1 cellular context compared by ENCODE assay signal in the genomic region with DNA sequence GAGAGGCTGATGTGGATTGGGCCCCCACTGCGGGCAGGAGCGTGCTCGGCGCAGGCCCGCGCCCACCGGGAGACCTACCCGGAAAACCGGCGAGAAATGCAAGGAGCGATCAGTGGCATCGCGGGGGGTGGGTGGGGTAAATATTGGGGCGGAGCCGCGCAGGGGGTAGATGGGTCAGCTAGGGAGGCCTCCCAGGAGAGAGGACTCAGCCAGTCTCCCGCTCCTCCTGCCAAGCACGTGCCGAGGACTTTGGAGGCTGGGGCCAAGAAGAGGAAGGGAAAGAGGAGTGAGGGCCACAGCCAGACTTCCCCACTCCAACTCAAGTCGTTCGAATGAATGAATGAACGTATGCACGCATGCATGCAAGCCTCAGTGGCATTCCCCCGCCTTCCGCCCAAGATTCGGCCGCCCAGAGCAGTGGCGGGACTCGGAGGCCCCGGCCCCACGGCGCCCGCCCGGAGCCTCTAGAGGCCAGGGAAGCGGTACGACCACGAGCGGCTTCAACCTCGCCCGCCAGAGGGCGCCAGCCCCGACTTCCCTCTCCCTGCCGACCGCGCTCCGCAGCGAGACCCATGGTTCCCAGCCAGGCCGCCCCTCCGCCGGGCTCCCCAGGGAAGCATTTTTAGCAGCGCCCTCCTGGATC.
A peak's percentile ranks its signal among the peaks of the same experiment; 100 is the strongest.
TF ChIP-seq lines count a peak whose summit lies in the region.

No MANE protein-coding gene starts in this region.

TF ChIP-seq in GM12878, 131 proteins besides CTCF, POLR2A, EP300 and RAD21 (continued from another document):
- TF ChIP-seq, protein P1, sequence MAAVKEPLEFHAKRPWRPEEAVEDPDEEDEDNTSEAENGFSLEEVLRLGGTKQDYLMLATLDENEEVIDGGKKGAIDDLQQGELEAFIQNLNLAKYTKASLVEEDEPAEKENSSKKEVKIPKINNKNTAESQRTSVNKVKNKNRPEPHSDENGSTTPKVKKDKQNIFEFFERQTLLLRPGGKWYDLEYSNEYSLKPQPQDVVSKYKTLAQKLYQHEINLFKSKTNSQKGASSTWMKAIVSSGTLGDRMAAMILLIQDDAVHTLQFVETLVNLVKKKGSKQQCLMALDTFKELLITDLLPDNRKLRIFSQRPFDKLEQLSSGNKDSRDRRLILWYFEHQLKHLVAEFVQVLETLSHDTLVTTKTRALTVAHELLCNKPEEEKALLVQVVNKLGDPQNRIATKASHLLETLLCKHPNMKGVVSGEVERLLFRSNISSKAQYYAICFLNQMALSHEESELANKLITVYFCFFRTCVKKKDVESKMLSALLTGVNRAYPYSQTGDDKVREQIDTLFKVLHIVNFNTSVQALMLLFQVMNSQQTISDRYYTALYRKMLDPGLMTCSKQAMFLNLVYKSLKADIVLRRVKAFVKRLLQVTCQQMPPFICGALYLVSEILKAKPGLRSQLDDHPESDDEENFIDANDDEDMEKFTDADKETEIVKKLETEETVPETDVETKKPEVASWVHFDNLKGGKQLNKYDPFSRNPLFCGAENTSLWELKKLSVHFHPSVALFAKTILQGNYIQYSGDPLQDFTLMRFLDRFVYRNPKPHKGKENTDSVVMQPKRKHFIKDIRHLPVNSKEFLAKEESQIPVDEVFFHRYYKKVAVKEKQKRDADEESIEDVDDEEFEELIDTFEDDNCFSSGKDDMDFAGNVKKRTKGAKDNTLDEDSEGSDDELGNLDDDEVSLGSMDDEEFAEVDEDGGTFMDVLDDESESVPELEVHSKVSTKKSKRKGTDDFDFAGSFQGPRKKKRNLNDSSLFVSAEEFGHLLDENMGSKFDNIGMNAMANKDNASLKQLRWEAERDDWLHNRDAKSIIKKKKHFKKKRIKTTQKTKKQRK (IDR thresholded peaks at IDR 0.05; ENCODE audit: low read depth, low read length) = no peak
- TF ChIP-seq CHD2 (IDR thresholded peaks at IDR 0.05; ENCODE audit: borderline replicate concordance, low read depth, low read length) (no peak), ZSCAN29 (IDR thresholded peaks at IDR 0.05) (no peak), MEF2B (IDR thresholded peaks at IDR 0.05; ENCODE audit: partially characterized antibody, poor library complexity, severe bottlenecking) (no peak), SRF (IDR thresholded peaks at IDR 0.05; ENCODE audit: low read depth in 2 of 2, low read length in 2 of 2) (no peak), BHLHE40 (IDR thresholded peaks at IDR 0.05; ENCODE audit: borderline replicate concordance in 1 of 2, low read depth in 2 of 2, low read length in 1 of 2) (peak; percentile 84 to 91), POU2F2 (IDR thresholded peaks at IDR 0.05; ENCODE audit: borderline replicate concordance, low read depth, low read length) (0 out of 3 replicates have a peak, but pooled peaks have one; percentile 33), ZNF217 (IDR thresholded peaks at IDR 0.05) (0 out of 2 replicates have a peak, but pooled peaks have one; percentile 37), NFYA (IDR thresholded peaks at IDR 0.05; ENCODE audit: borderline replicate concordance, low read depth, low read length) (no peak), RB1 (IDR thresholded peaks at IDR 0.05; ENCODE audit: borderline replicate concordance) (peak; percentile 17; the same call in 1 of the 2 replicates), SUPT20H (IDR thresholded peaks at IDR 0.05; ENCODE audit: borderline replicate concordance, control insufficient read depth, low read depth, low read length) (no peak), SMARCA5 (IDR thresholded peaks at IDR 0.05) (peak; percentile 91), EED (IDR thresholded peaks at IDR 0.05; ENCODE audit: low read depth) (no peak), ZNF24 (IDR thresholded peaks at IDR 0.05) (peak; percentile 90), TARDBP (IDR thresholded peaks at IDR 0.05; ENCODE audit: borderline replicate concordance) (no peak), CREB1 (IDR thresholded peaks at IDR 0.05; ENCODE audit: low read depth) (no peak), ZBED1 (IDR thresholded peaks at IDR 0.05; ENCODE audit: borderline replicate concordance) (no peak), IKZF2 (IDR thresholded peaks at IDR 0.05) (peak; percentile 56 to 63; a peak in 3 of 4 replicates), ESRRA (IDR thresholded peaks at IDR 0.05; ENCODE audit: low read length) (no peak), RBBP5 (conservative IDR thresholded peaks at IDR 0.05) (no peak), RUNX3 (IDR thresholded peaks at IDR 0.05; ENCODE audit: low read length) (peak; percentile 81), HDAC6 (IDR thresholded peaks at IDR 0.05; ENCODE audit: unreplicated experiment) (no peak)
- TF ChIP-seq, protein P2, sequence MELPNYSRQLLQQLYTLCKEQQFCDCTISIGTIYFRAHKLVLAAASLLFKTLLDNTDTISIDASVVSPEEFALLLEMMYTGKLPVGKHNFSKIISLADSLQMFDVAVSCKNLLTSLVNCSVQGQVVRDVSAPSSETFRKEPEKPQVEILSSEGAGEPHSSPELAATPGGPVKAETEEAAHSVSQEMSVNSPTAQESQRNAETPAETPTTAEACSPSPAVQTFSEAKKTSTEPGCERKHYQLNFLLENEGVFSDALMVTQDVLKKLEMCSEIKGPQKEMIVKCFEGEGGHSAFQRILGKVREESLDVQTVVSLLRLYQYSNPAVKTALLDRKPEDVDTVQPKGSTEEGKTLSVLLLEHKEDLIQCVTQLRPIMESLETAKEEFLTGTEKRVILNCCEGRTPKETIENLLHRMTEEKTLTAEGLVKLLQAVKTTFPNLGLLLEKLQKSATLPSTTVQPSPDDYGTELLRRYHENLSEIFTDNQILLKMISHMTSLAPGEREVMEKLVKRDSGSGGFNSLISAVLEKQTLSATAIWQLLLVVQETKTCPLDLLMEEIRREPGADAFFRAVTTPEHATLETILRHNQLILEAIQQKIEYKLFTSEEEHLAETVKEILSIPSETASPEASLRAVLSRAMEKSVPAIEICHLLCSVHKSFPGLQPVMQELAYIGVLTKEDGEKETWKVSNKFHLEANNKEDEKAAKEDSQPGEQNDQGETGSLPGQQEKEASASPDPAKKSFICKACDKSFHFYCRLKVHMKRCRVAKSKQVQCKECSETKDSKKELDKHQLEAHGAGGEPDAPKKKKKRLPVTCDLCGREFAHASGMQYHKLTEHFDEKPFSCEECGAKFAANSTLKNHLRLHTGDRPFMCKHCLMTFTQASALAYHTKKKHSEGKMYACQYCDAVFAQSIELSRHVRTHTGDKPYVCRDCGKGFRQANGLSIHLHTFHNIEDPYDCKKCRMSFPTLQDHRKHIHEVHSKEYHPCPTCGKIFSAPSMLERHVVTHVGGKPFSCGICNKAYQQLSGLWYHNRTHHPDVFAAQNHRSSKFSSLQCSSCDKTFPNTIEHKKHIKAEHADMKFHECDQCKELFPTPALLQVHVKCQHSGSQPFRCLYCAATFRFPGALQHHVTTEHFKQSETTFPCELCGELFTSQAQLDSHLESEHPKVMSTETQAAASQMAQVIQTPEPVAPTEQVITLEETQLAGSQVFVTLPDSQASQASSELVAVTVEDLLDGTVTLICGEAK (IDR thresholded peaks at IDR 0.05; ENCODE audit: borderline replicate concordance) = no peak
- TF ChIP-seq, protein P3, sequence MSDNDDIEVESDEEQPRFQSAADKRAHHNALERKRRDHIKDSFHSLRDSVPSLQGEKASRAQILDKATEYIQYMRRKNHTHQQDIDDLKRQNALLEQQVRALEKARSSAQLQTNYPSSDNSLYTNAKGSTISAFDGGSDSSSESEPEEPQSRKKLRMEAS (IDR thresholded peaks at IDR 0.05; ENCODE audit: low read depth, low read length) = peak; percentile 53; the same call in 1 of the 2 replicates
- TF ChIP-seq, protein P4, sequence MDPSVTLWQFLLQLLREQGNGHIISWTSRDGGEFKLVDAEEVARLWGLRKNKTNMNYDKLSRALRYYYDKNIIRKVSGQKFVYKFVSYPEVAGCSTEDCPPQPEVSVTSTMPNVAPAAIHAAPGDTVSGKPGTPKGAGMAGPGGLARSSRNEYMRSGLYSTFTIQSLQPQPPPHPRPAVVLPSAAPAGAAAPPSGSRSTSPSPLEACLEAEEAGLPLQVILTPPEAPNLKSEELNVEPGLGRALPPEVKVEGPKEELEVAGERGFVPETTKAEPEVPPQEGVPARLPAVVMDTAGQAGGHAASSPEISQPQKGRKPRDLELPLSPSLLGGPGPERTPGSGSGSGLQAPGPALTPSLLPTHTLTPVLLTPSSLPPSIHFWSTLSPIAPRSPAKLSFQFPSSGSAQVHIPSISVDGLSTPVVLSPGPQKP (IDR thresholded peaks at IDR 0.05; ENCODE audit: low read depth, low read length) = no peak
- TF ChIP-seq, protein P5, sequence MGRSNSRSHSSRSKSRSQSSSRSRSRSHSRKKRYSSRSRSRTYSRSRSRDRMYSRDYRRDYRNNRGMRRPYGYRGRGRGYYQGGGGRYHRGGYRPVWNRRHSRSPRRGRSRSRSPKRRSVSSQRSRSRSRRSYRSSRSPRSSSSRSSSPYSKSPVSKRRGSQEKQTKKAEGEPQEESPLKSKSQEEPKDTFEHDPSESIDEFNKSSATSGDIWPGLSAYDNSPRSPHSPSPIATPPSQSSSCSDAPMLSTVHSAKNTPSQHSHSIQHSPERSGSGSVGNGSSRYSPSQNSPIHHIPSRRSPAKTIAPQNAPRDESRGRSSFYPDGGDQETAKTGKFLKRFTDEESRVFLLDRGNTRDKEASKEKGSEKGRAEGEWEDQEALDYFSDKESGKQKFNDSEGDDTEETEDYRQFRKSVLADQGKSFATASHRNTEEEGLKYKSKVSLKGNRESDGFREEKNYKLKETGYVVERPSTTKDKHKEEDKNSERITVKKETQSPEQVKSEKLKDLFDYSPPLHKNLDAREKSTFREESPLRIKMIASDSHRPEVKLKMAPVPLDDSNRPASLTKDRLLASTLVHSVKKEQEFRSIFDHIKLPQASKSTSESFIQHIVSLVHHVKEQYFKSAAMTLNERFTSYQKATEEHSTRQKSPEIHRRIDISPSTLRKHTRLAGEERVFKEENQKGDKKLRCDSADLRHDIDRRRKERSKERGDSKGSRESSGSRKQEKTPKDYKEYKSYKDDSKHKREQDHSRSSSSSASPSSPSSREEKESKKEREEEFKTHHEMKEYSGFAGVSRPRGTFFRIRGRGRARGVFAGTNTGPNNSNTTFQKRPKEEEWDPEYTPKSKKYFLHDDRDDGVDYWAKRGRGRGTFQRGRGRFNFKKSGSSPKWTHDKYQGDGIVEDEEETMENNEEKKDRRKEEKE (IDR thresholded peaks at IDR 0.05) = no peak
TF ChIP-seq in GM12878: peak in this region for 18.
